Comparison of ENCODE assay signal across 1 cellular context in the genomic region with DNA sequence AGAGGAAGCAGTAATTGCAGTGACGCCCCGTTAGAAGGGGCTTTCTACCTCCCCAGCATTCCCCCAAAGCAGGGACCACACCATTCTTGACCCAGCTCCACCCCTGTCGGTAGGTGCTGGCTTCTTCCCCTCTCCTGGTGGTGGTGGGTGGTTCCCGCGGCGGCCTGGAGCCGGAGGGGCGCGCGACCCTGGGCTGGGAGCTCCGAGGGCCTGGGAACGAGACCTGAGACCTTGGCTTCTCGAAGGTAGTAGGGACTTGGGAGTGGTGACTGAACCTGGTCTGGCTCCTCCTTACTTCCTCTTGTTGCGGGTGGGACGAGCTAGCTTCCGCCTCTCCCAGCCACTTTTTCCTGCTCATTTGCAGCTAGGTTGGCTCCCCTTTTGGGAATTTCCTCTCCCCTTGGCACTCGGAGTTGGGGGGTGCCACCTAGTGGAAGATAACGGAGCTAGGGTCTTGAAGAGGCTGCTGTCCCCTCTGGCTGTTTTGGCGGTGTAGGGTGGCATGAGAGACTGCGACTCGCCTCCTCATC.
TF ChIP-seq lines count a peak whose summit lies in the region.

No MANE protein-coding gene starts in this region.

TF ChIP-seq in HEK293, 187 proteins besides CTCF, POLR2A, EP300 and RAD21 (continued from another document):
- TF ChIP-seq, protein P1, sequence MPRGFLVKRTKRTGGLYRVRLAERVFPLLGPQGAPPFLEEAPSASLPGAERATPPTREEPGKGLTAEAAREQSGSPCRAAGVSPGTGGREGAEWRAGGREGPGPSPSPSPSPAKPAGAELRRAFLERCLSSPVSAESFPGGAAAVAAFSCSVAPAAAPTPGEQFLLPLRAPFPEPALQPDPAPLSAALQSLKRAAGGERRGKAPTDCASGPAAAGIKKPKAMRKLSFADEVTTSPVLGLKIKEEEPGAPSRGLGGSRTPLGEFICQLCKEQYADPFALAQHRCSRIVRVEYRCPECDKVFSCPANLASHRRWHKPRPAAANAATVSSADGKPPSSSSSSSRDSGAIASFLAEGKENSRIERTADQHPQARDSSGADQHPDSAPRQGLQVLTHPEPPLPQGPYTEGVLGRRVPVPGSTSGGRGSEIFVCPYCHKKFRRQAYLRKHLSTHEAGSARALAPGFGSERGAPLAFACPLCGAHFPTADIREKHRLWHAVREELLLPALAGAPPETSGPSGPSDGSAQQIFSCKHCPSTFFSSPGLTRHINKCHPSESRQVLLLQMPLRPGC (tag by site-specific recombination; IDR thresholded peaks at IDR 0.05) = no peak
- TF ChIP-seq, protein P2, sequence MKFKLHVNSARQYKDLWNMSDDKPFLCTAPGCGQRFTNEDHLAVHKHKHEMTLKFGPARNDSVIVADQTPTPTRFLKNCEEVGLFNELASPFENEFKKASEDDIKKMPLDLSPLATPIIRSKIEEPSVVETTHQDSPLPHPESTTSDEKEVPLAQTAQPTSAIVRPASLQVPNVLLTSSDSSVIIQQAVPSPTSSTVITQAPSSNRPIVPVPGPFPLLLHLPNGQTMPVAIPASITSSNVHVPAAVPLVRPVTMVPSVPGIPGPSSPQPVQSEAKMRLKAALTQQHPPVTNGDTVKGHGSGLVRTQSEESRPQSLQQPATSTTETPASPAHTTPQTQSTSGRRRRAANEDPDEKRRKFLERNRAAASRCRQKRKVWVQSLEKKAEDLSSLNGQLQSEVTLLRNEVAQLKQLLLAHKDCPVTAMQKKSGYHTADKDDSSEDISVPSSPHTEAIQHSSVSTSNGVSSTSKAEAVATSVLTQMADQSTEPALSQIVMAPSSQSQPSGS (tag by site-specific recombination; IDR thresholded peaks at IDR 0.05; ENCODE audit: low read depth) = no peak
- peak; percentile 80 for TF ChIP-seq IKZF3 (tag by site-specific recombination; IDR thresholded peaks at IDR 0.05)
- peak; percentile 32; the same call in 1 of the 2 replicates for TF ChIP-seq ZNF660 (tag by site-specific recombination; IDR thresholded peaks at IDR 0.05)
- TF ChIP-seq MEIS1 (CRISPR knock-in tag; IDR thresholded peaks at IDR 0.05; ENCODE audit: borderline replicate concordance) = no peak
- peak; percentile 50 for TF ChIP-seq FEZF1 (tag by site-specific recombination; IDR thresholded peaks at IDR 0.05)
- 0 out of 2 replicates have a peak, but pooled peaks have one; percentile 15 for TF ChIP-seq ZFHX2 (tag by site-specific recombination; conservative IDR thresholded peaks at IDR 0.05)
